In the genomic region with DNA sequence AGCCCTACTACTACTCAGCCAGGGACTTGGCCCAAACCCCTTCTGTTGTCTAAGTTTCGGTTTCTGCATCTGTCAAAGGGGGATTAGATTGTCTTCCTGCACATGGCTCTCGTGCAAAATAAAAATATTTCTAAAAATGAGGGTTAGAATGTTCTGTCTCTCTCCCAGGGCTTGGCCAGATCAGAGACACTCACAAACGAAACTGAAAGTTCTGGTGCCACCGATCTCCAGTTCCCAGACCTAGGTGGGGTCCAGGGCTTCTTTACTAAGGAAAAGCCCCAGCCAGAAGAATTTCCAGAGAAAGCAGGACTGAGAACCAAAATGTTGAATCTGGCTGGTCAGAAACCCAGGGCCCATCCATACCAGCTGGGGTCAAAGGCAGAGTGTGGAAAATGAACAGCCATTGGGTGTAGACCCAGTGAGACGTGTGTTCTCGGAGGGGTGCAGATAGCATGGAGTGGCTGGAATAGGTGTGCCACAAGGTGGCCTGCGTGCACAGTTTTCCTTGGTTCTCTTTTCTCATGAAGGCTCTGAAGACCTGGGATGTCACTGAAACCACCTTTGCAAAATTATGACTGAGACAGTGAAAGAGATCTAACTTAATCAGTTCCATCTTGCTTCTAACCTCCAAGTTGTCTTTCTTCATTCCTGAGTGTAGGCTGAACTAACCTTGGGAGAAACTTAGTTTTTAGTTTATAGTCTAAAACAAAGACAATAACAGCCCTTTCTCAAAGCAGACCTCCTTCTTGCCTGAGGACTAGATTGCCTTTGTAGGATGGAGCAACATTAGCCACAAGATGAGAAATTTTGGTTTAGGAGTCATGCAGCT, we compare ENCODE assay signal across 1 cellular context.
A peak's percentile ranks its signal among the peaks of the same experiment; 100 is the strongest.
TF ChIP-seq lines count a peak whose summit lies in the region.

No MANE protein-coding gene starts in this region.

TF ChIP-seq in HepG2, 621 proteins besides CTCF, POLR2A, EP300 and RAD21 (continued from another document and continues in another):
- peak; percentile 16; the same call in 1 of the 2 replicates for TF ChIP-seq HNF4A (CRISPR knock-in tag; IDR thresholded peaks at IDR 0.05)
- TF ChIP-seq BRD4 (CRISPR knock-in tag; IDR thresholded peaks at IDR 0.05): no peak
- 0 out of 2 replicates have a peak, but pooled peaks have one; percentile 52 for TF ChIP-seq ZNF614 (CRISPR knock-in tag; IDR thresholded peaks at IDR 0.05; ENCODE audit: borderline replicate concordance)
- TF ChIP-seq HNRNPUL1 (IDR thresholded peaks at IDR 0.05; ENCODE audit: low read depth, low read length): no peak
- TF ChIP-seq KAT8 (CRISPR knock-in tag; IDR thresholded peaks at IDR 0.05): 0 out of 2 replicates have a peak, but pooled peaks have one; percentile 40
- peak; percentile 42; the same call in 1 of the 3 replicates for TF ChIP-seq MXI1 (IDR thresholded peaks at IDR 0.05; ENCODE audit: borderline replicate concordance, low read depth, low read length)
- TF ChIP-seq ZFP90 (CRISPR knock-in tag; IDR thresholded peaks at IDR 0.05; ENCODE audit: borderline replicate concordance): no peak
- TF ChIP-seq, protein P1, sequence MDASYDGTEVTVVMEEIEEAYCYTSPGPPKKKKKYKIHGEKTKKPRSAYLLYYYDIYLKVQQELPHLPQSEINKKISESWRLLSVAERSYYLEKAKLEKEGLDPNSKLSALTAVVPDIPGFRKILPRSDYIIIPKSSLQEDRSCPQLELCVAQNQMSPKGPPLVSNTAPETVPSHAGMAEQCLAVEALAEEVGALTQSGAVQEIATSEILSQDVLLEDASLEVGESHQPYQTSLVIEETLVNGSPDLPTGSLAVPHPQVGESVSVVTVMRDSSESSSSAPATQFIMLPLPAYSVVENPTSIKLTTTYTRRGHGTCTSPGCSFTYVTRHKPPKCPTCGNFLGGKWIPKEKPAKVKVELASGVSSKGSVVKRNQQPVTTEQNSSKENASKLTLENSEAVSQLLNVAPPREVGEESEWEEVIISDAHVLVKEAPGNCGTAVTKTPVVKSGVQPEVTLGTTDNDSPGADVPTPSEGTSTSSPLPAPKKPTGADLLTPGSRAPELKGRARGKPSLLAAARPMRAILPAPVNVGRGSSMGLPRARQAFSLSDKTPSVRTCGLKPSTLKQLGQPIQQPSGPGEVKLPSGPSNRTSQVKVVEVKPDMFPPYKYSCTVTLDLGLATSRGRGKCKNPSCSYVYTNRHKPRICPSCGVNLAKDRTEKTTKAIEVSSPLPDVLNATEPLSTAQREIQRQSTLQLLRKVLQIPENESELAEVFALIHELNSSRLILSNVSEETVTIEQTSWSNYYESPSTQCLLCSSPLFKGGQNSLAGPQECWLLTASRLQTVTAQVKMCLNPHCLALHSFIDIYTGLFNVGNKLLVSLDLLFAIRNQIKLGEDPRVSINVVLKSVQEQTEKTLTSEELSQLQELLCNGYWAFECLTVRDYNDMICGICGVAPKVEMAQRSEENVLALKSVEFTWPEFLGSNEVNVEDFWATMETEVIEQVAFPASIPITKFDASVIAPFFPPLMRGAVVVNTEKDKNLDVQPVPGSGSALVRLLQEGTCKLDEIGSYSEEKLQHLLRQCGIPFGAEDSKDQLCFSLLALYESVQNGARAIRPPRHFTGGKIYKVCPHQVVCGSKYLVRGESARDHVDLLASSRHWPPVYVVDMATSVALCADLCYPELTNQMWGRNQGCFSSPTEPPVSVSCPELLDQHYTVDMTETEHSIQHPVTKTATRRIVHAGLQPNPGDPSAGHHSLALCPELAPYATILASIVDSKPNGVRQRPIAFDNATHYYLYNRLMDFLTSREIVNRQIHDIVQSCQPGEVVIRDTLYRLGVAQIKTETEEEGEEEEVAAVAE (CRISPR knock-in tag; IDR thresholded peaks at IDR 0.05; ENCODE audit: borderline replicate concordance): peak; percentile 26; the same call in 1 of the 2 replicates
- peak; percentile 37; the same call in 1 of the 2 replicates for TF ChIP-seq RARA (CRISPR knock-in tag; IDR thresholded peaks at IDR 0.05)
- TF ChIP-seq PCBP1 (IDR thresholded peaks at IDR 0.05; ENCODE audit: borderline replicate concordance, low read depth, low read length): no peak
- TF ChIP-seq, protein P2, sequence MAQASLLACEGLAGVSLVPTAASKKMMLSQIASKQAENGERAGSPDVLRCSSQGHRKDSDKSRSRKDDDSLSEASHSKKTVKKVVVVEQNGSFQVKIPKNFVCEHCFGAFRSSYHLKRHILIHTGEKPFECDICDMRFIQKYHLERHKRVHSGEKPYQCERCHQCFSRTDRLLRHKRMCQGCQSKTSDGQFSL (CRISPR knock-in tag; IDR thresholded peaks at IDR 0.05): no peak
- no peak for TF ChIP-seq PITX1 (CRISPR knock-in tag; IDR thresholded peaks at IDR 0.05)
- 0 out of 2 replicates have a peak, but pooled peaks have one; percentile 8 for TF ChIP-seq KLF15 (CRISPR knock-in tag; IDR thresholded peaks at IDR 0.05; ENCODE audit: borderline replicate concordance)
- no peak for TF ChIP-seq ZNF354B (CRISPR knock-in tag; IDR thresholded peaks at IDR 0.05)
- TF ChIP-seq, protein P3, sequence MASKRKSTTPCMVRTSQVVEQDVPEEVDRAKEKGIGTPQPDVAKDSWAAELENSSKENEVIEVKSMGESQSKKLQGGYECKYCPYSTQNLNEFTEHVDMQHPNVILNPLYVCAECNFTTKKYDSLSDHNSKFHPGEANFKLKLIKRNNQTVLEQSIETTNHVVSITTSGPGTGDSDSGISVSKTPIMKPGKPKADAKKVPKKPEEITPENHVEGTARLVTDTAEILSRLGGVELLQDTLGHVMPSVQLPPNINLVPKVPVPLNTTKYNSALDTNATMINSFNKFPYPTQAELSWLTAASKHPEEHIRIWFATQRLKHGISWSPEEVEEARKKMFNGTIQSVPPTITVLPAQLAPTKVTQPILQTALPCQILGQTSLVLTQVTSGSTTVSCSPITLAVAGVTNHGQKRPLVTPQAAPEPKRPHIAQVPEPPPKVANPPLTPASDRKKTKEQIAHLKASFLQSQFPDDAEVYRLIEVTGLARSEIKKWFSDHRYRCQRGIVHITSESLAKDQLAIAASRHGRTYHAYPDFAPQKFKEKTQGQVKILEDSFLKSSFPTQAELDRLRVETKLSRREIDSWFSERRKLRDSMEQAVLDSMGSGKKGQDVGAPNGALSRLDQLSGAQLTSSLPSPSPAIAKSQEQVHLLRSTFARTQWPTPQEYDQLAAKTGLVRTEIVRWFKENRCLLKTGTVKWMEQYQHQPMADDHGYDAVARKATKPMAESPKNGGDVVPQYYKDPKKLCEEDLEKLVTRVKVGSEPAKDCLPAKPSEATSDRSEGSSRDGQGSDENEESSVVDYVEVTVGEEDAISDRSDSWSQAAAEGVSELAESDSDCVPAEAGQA (IDR thresholded peaks at IDR 0.05; ENCODE audit: low read depth): no peak
- TF ChIP-seq, protein P3 (CRISPR knock-in tag; IDR thresholded peaks at IDR 0.05; ENCODE audit: borderline replicate concordance): no peak
- TF ChIP-seq, protein P4, sequence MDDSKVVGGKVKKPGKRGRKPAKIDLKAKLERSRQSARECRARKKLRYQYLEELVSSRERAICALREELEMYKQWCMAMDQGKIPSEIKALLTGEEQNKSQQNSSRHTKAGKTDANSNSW (CRISPR knock-in tag; IDR thresholded peaks at IDR 0.05; ENCODE audit: borderline replicate concordance): no peak
- TF ChIP-seq SMAD9 (CRISPR knock-in tag; IDR thresholded peaks at IDR 0.05): no peak
- TF ChIP-seq, protein P5, sequence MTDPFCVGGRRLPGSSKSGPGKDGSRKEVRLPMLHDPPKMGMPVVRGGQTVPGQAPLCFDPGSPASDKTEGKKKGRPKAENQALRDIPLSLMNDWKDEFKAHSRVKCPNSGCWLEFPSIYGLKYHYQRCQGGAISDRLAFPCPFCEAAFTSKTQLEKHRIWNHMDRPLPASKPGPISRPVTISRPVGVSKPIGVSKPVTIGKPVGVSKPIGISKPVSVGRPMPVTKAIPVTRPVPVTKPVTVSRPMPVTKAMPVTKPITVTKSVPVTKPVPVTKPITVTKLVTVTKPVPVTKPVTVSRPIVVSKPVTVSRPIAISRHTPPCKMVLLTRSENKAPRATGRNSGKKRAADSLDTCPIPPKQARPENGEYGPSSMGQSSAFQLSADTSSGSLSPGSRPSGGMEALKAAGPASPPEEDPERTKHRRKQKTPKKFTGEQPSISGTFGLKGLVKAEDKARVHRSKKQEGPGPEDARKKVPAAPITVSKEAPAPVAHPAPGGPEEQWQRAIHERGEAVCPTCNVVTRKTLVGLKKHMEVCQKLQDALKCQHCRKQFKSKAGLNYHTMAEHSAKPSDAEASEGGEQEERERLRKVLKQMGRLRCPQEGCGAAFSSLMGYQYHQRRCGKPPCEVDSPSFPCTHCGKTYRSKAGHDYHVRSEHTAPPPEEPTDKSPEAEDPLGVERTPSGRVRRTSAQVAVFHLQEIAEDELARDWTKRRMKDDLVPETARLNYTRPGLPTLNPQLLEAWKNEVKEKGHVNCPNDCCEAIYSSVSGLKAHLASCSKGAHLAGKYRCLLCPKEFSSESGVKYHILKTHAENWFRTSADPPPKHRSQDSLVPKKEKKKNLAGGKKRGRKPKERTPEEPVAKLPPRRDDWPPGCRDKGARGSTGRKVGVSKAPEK (CRISPR knock-in tag; IDR thresholded peaks at IDR 0.05; ENCODE audit: borderline replicate concordance): no peak
- no peak for TF ChIP-seq SIN3B (IDR thresholded peaks at IDR 0.05; ENCODE audit: low read length)
- no peak for TF ChIP-seq SALL1 (CRISPR knock-in tag; IDR thresholded peaks at IDR 0.05)
- TF ChIP-seq NR3C1 (CRISPR knock-in tag; IDR thresholded peaks at IDR 0.05): no peak
- TF ChIP-seq NFKBIZ (CRISPR knock-in tag; IDR thresholded peaks at IDR 0.05): 0 out of 2 replicates have a peak, but pooled peaks have one; percentile 47
- TF ChIP-seq, protein P6, sequence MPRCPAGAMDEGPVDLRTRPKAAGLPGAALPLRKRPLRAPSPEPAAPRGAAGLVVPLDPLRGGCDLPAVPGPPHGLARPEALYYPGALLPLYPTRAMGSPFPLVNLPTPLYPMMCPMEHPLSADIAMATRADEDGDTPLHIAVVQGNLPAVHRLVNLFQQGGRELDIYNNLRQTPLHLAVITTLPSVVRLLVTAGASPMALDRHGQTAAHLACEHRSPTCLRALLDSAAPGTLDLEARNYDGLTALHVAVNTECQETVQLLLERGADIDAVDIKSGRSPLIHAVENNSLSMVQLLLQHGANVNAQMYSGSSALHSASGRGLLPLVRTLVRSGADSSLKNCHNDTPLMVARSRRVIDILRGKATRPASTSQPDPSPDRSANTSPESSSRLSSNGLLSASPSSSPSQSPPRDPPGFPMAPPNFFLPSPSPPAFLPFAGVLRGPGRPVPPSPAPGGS (CRISPR knock-in tag; IDR thresholded peaks at IDR 0.05): no peak
- peak; percentile 52; the same call in 1 of the 2 replicates for TF ChIP-seq YEATS2 (CRISPR knock-in tag; IDR thresholded peaks at IDR 0.05; ENCODE audit: borderline replicate concordance)
- 0 out of 2 replicates have a peak, but pooled peaks have one; percentile 62 for TF ChIP-seq MIER3 (CRISPR knock-in tag; IDR thresholded peaks at IDR 0.05; ENCODE audit: borderline replicate concordance)
- peak; percentile 48; the same call in 1 of the 2 replicates for TF ChIP-seq ZNF652 (CRISPR knock-in tag; IDR thresholded peaks at IDR 0.05; ENCODE audit: borderline replicate concordance, low read depth)
- peak; percentile 40; the same call in 1 of the 2 replicates for TF ChIP-seq TAF1 (CRISPR knock-in tag; IDR thresholded peaks at IDR 0.05)
- TF ChIP-seq, protein P7, sequence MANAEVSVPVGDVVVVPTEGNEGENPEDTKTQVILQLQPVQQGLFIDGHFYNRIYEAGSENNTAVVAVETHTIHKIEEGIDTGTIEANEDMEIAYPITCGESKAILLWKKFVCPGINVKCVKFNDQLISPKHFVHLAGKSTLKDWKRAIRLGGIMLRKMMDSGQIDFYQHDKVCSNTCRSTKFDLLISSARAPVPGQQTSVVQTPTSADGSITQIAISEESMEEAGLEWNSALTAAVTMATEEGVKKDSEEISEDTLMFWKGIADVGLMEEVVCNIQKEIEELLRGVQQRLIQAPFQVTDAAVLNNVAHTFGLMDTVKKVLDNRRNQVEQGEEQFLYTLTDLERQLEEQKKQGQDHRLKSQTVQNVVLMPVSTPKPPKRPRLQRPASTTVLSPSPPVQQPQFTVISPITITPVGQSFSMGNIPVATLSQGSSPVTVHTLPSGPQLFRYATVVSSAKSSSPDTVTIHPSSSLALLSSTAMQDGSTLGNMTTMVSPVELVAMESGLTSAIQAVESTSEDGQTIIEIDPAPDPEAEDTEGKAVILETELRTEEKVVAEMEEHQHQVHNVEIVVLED (CRISPR knock-in tag; IDR thresholded peaks at IDR 0.05; ENCODE audit: borderline replicate concordance): no peak
- TF ChIP-seq ZNF792 (CRISPR knock-in tag; IDR thresholded peaks at IDR 0.05): peak; percentile 71; the same call in 1 of the 2 replicates
- TF ChIP-seq ZMYM3 (CRISPR knock-in tag; IDR thresholded peaks at IDR 0.05): peak; percentile 36; the same call in 1 of the 2 replicates
- TF ChIP-seq, protein P8, sequence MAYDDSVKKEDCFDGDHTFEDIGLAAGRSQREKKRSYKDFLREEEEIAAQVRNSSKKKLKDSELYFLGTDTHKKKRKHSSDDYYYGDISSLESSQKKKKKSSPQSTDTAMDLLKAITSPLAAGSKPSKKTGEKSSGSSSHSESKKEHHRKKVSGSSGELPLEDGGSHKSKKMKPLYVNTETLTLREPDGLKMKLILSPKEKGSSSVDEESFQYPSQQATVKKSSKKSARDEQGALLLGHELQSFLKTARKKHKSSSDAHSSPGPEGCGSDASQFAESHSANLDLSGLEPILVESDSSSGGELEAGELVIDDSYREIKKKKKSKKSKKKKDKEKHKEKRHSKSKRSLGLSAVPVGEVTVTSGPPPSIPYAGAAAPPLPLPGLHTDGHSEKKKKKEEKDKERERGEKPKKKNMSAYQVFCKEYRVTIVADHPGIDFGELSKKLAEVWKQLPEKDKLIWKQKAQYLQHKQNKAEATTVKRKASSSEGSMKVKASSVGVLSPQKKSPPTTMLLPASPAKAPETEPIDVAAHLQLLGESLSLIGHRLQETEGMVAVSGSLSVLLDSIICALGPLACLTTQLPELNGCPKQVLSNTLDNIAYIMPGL (CRISPR knock-in tag; IDR thresholded peaks at IDR 0.05; ENCODE audit: borderline replicate concordance in 1 of 2, low read depth in 1 of 2): peak; percentile 56 to 83; a peak in 3 of 4 replicates
- TF ChIP-seq ATF7 (IDR thresholded peaks at IDR 0.05): no peak
- TF ChIP-seq ATF7 (CRISPR knock-in tag; IDR thresholded peaks at IDR 0.05): no peak
- no peak for TF ChIP-seq NFE2L2 (IDR thresholded peaks at IDR 0.05; ENCODE audit: low read length)
- TF ChIP-seq SOX5 (CRISPR knock-in tag; IDR thresholded peaks at IDR 0.05; ENCODE audit: borderline replicate concordance): 0 out of 2 replicates have a peak, but pooled peaks have one; percentile 26
- TF ChIP-seq PHF8 (CRISPR knock-in tag; IDR thresholded peaks at IDR 0.05): peak; percentile 69
- no peak for TF ChIP-seq ZNF329 (CRISPR knock-in tag; IDR thresholded peaks at IDR 0.05; ENCODE audit: low read depth)
